Comparison of ENCODE assay signal across 9 cellular contexts in genomic region chr1:180252638-180253536, GRCh38. TPM values are rescaled to one million over a fixed set of nuclear protein-coding genes. Genes with fewer than 3 reads are reported as not detected.
DNase-seq lines count a peak whose midpoint lies in the region; ATAC-seq, FAIRE-seq and TF ChIP-seq lines count a peak whose summit lies in the region.
"Had no signal": no experiment of that assay in that cellular context is flagged by ENCODE, and none has a peak within 500 bp of the region (broad histone marks: within the 10 kb centered on the region; RNA-seq: fewer than 3 reads in every experiment).

No MANE protein-coding gene starts in this region.

- H3K4me3 ChIP-seq in CD8-positive, alpha-beta T cell (ENCODE audit: low read depth, low read length): no peak overlapping the region
- H3K4me3 ChIP-seq in SK-N-MC (no peak overlapping the region), small intestine (ENCODE audit: low read depth in 1 of 2, low read length in 2 of 2) (no peak overlapping the region)

- no peaks in the 10 kb centered on the region for H3K4me1 Mint-ChIP-seq in CD8-positive, alpha-beta T cell (ENCODE audit: low read depth)
- H3K4me1 Mint-ChIP-seq in activated naive CD4-positive, alpha-beta T cell treated with anti-CD3 and anti-CD28 coated beads for 36 hours (ENCODE audit: low read depth): no peaks in the 10 kb centered on the region

- no peak for FAIRE-seq in small intestine (lab: Jason Lieb, UNC)

- H3K9me3 Mint-ChIP-seq in CD8-positive, alpha-beta T cell: no peaks in the 10 kb centered on the region
- no peaks in the 10 kb centered on the region for H3K9me3 Mint-ChIP-seq in activated naive CD4-positive, alpha-beta T cell treated with anti-CD3 and anti-CD28 coated beads for 36 hours

- intact Hi-C loops in CD8-positive, alpha-beta T cell (cut with DNase I, micrococcal nuclease): loop anchor here (1.0 to 2.0 kb wide), 4 partner anchors 224 to 230 kb away; no protein-coding TSS in a partner anchor
- intact Hi-C loops in activated naive CD4-positive, alpha-beta T cell treated with anti-CD3 and anti-CD28 coated beads for 36 hours (cut with micrococcal nuclease): loop anchor here (1.0 to 5.0 kb wide), 5 partner anchors 64 to 609 kb away; no protein-coding TSS in a partner anchor
- intact Hi-C loops in cardiac septum (cut with DNase I): loop anchor here (2.0 kb wide), 1 partner anchor 226 kb away; no protein-coding TSS in a partner anchor

- no peak overlapping the region for H3K27ac ChIP-seq in CD8-positive, alpha-beta T cell (ENCODE audit: low read depth, low read length)
- H3K27ac ChIP-seq in SK-N-MC (no peak overlapping the region), small intestine (ENCODE audit: low read depth in 1 of 2, low read length in 1 of 2) (no peak overlapping the region)

- peak; percentile 57 for ATAC-seq in CD8-positive, alpha-beta T cell
- peak; percentile 76 for ATAC-seq in GM19463 (IDR thresholded peaks at IDR 0.05; ENCODE audit: unreplicated experiment)
- ATAC-seq in HG03571 (IDR thresholded peaks at IDR 0.05; ENCODE audit: unreplicated experiment): no peak

- CTCF ChIA-PET in CD8-positive, alpha-beta T cell (lab: Charles Lee): interaction anchor here (0.6 to 2.7 kb wide), 21 partner anchors 8 to 905 kb away, joined by 3 to 16 read pairs (median 4); no protein-coding TSS in a partner anchor
- CTCF ChIA-PET in activated naive CD4-positive, alpha-beta T cell treated with anti-CD3 and anti-CD28 coated beads for 36 hours (lab: Charles Lee): interaction anchor here (0.7 to 3.8 kb wide), 27 partner anchors 9 to 240 kb away, joined by 3 to 39 read pairs (median 4); no protein-coding TSS in a partner anchor

- no peaks in the 10 kb centered on the region for H3K4me1 ChIP-seq in CD8-positive, alpha-beta T cell (ENCODE audit: insufficient read depth, low read length)
- H3K4me1 ChIP-seq in small intestine (ENCODE audit: control insufficient read depth in 2 of 2, insufficient read depth in 1 of 2, low read depth in 1 of 2, low read length in 1 of 2): no peaks in the 10 kb centered on the region

- POLR2A ChIA-PET in CD8-positive, alpha-beta T cell (lab: Charles Lee): no interaction called here

- no peak overlapping the region for H3K27ac Mint-ChIP-seq in CD8-positive, alpha-beta T cell
- H3K27ac Mint-ChIP-seq in activated naive CD4-positive, alpha-beta T cell treated with anti-CD3 and anti-CD28 coated beads for 36 hours: no peak overlapping the region

- peak; percentile 29 to 72 (median 49) for DNase-seq in CD8-positive, alpha-beta T cell
- peak; percentile 62 for DNase-seq in LHCN-M2 (ENCODE audit: low read depth)
- DNase-seq in SK-N-MC (ENCODE audit: low read depth, low spot score): peak; percentile 24
- DNase-seq in activated naive CD4-positive, alpha-beta T cell treated with anti-CD3 and anti-CD28 coated beads for 36 hours: peak; percentile 89
- DNase-seq in cardiac septum (ENCODE audit: low spot score): peak; percentile 93
- DNase-seq in small intestine: peak; percentile 70

- H3K36me3 ChIP-seq in CD8-positive, alpha-beta T cell (ENCODE audit: insufficient read depth, low read length): no peaks in the 10 kb centered on the region
- H3K36me3 ChIP-seq in SK-N-MC (ENCODE audit: insufficient read depth, low read length): no peaks in the 10 kb centered on the region
- no peaks in the 10 kb centered on the region for H3K36me3 ChIP-seq in small intestine (ENCODE audit: control insufficient read depth in 2 of 2, insufficient read depth in 2 of 2, low read length in 2 of 2)

- peaks cover 8% of the 10 kb centered on the region for H3K27me3 ChIP-seq in CD8-positive, alpha-beta T cell (ENCODE audit: insufficient read depth, low read length)
- peaks cover 0 to 4% of the 10 kb centered on the region in 2 donors for H3K27me3 ChIP-seq in small intestine (ENCODE audit: control insufficient read depth in 2 of 2, insufficient read depth in 2 of 2, low read length in 2 of 2)

- peak; percentile 55 for TF ChIP-seq CTCF in CD8-positive, alpha-beta T cell (IDR thresholded peaks at IDR 0.05)

- H3K9ac ChIP-seq in SK-N-MC (ENCODE audit: insufficient read length): no peak overlapping the region

- peaks cover 55% of the 10 kb centered on the region for H3K27me3 Mint-ChIP-seq in CD8-positive, alpha-beta T cell (ENCODE audit: low read depth)
- H3K27me3 Mint-ChIP-seq in activated naive CD4-positive, alpha-beta T cell treated with anti-CD3 and anti-CD28 coated beads for 36 hours (ENCODE audit: low read depth): peaks cover 36% of the 10 kb centered on the region

- WGBS in small intestine, 3 donors: 55 to 67% (median 59%) methylated on average over 12 of the region's 12 CpGs

- H3K36me3 Mint-ChIP-seq in CD8-positive, alpha-beta T cell: no peaks in the 10 kb centered on the region
- H3K36me3 Mint-ChIP-seq in activated naive CD4-positive, alpha-beta T cell treated with anti-CD3 and anti-CD28 coated beads for 36 hours (ENCODE audit: low read depth): no peaks in the 10 kb centered on the region

- H3K9me3 ChIP-seq in CD8-positive, alpha-beta T cell (ENCODE audit: low read length): no peaks in the 10 kb centered on the region
- H3K9me3 ChIP-seq in SK-N-MC (ENCODE audit: low read depth, low read length): no peaks in the 10 kb centered on the region
- no peaks in the 10 kb centered on the region for H3K9me3 ChIP-seq in small intestine (ENCODE audit: control insufficient read depth, low read depth)

- no peak overlapping the region for H3K4me3 Mint-ChIP-seq in CD8-positive, alpha-beta T cell
- no peak overlapping the region for H3K4me3 Mint-ChIP-seq in activated naive CD4-positive, alpha-beta T cell treated with anti-CD3 and anti-CD28 coated beads for 36 hours

RNA-seq across cellular contexts. Expression of gene LHX4, which starts 22.8 kb away (rescaled TPM):
- under 1 TPM in 1 of 2 experiments, not detected in 1; 0.08 TPM for total RNA-seq in CD8-positive, alpha-beta T cell
- total RNA-seq in LHCN-M2 (2014; rRNA removed) (0.11 and 0.13 TPM in 2 replicates), cardiac septum (0.03 TPM)
- polyA plus RNA-seq in LHCN-M2 (2012): 0.19 TPM
- not detected for total RNA-seq in activated naive CD4-positive, alpha-beta T cell treated with anti-CD3 and anti-CD28 coated beads for 36 hours
- under 1 TPM; 0.18 to 0.27 (median 0.22) TPM for polyA plus RNA-seq in small intestine
- total RNA-seq: urinary bladder had no signal

Comparison
In these comparisons a context has a peak if more than half of its experiments do, and no peak if none do; other contexts are left out.
1. DNase-seq: peak in every context shown above with its lines; median percentile 93 in cardiac septum; 89 in activated naive CD4-positive, alpha-beta T cell treated with anti-CD3 and anti-CD28 coated beads for 36 hours; 70 in small intestine; 62 in LHCN-M2; 49 in CD8-positive, alpha-beta T cell; 24 in SK-N-MC.